25 cellular contexts compared by ENCODE assay signal in genomic region chr4:187598246-187598645, GRCh38.
"Had no signal": no experiment of that assay in that cellular context is flagged by ENCODE, and none has a peak within 500 bp of the region (broad histone marks: within the 10 kb centered on the region; RNA-seq: fewer than 3 reads in every experiment).

No MANE protein-coding gene starts in this region.

- H3K27ac ChIP-seq: adrenal gland, left lung, sigmoid colon, testis, uterus, WERI-Rb-1 had no signal

- H3K4me1 Mint-ChIP-seq: activated CD4-positive, alpha-beta T cell treated with anti-CD3 and anti-CD28 coated beads, Interleukin-2, amount 10 ng/mL, durations not matched to agents 7 days and 5 days; activated CD8-positive, alpha-beta memory T cell treated with anti-CD3 and anti-CD28 coated beads, Interleukin-2, amount 10 ng/mL, durations not matched to agents 7 days and 5 days; immature natural killer cell; natural killer cell; stimulated activated naive B cell treated with anti-CD40 and anti-IgM and Interleukin-4, amounts not matched to agents 10 μg/mL and 1 μg/mL and 100 μg/mL, for 72 hours had no signal

- H3K27me3 ChIP-seq: adrenal gland, left lung, sigmoid colon, testis, uterus had no signal

- H3K4me3 Mint-ChIP-seq: activated CD4-positive, alpha-beta T cell treated with anti-CD3 and anti-CD28 coated beads, Interleukin-2, amount 10 ng/mL, durations not matched to agents 7 days and 5 days; activated CD8-positive, alpha-beta memory T cell treated with anti-CD3 and anti-CD28 coated beads, Interleukin-2, amount 10 ng/mL, durations not matched to agents 7 days and 5 days; activated CD8-positive, alpha-beta T cell treated with anti-CD3 and anti-CD28 coated beads for 36 hours; activated T-helper 1 cell treated with anti-CD3 and anti-CD28 coated beads, Interleukin-12 subunit alpha, Interleukin-12 subunit beta, Interleukin-2, Interleukin-4 antibody, amounts not matched to agents 30 ng/mL and 10 ng/mL and 1 ng/mL, durations not matched to agents 14 hours and 24 hours and 36 hours; immature natural killer cell; natural killer cell; stimulated activated naive B cell treated with anti-CD40 and anti-IgM and Interleukin-4, amounts not matched to agents 10 μg/mL and 1 μg/mL and 100 μg/mL, for 72 hours; T-helper 2 cell treated with Interferon-gamma antibody and Interleukin-4, amounts not matched to agents 5 μg/mL and 100 μg/mL, for 36 hours had no signal

- H3K27ac Mint-ChIP-seq: activated CD4-positive, alpha-beta T cell treated with anti-CD3 and anti-CD28 coated beads, Interleukin-2, amount 10 ng/mL, durations not matched to agents 7 days and 5 days; activated CD8-positive, alpha-beta memory T cell treated with anti-CD3 and anti-CD28 coated beads, Interleukin-2, amount 10 ng/mL, durations not matched to agents 7 days and 5 days; activated CD8-positive, alpha-beta T cell treated with anti-CD3 and anti-CD28 coated beads for 36 hours; activated naive CD4-positive, alpha-beta T cell treated with anti-CD3 and anti-CD28 coated beads, Interleukin-2, amount 50 U/mL, for 72 hours; activated T-helper 1 cell treated with anti-CD3 and anti-CD28 coated beads, Interleukin-12 subunit alpha, Interleukin-12 subunit beta, Interleukin-2, Interleukin-4 antibody, amounts not matched to agents 30 ng/mL and 10 ng/mL and 1 ng/mL, durations not matched to agents 14 hours and 24 hours and 36 hours; immature natural killer cell; natural killer cell; stimulated activated naive B cell treated with anti-CD40 and anti-IgM and Interleukin-4, amounts not matched to agents 10 μg/mL and 1 μg/mL and 100 μg/mL, for 72 hours; T-helper 2 cell treated with Interferon-gamma antibody and Interleukin-4, amounts not matched to agents 5 μg/mL and 100 μg/mL, for 36 hours had no signal

- H3K4me3 ChIP-seq: adrenal gland, left lung, sigmoid colon, testis, uterus had no signal

- H3K36me3 Mint-ChIP-seq: activated CD8-positive, alpha-beta memory T cell treated with anti-CD3 and anti-CD28 coated beads, Interleukin-2, amount 10 ng/mL, durations not matched to agents 7 days and 5 days; activated naive CD4-positive, alpha-beta T cell treated with anti-CD3 and anti-CD28 coated beads, Interleukin-2, amount 50 U/mL, for 72 hours; immature natural killer cell; natural killer cell; stimulated activated naive B cell treated with anti-CD40 and anti-IgM and Interleukin-4, amounts not matched to agents 10 μg/mL and 1 μg/mL and 100 μg/mL, for 72 hours had no signal

- H3K9me3 ChIP-seq: adrenal gland, left lung, sigmoid colon, testis, uterus had no signal

- H3K36me3 ChIP-seq: adrenal gland, left lung, sigmoid colon, uterus, WERI-Rb-1 had no signal

- H3K4me1 ChIP-seq: adrenal gland, sigmoid colon, testis, uterus had no signal

- H3K27me3 Mint-ChIP-seq: activated CD4-positive, alpha-beta T cell treated with anti-CD3 and anti-CD28 coated beads, Interleukin-2, amount 10 ng/mL, durations not matched to agents 7 days and 5 days; activated CD8-positive, alpha-beta memory T cell treated with anti-CD3 and anti-CD28 coated beads, Interleukin-2, amount 10 ng/mL, durations not matched to agents 7 days and 5 days; activated CD8-positive, alpha-beta T cell treated with anti-CD3 and anti-CD28 coated beads for 36 hours; stimulated activated naive B cell treated with anti-CD40 and anti-IgM and Interleukin-4, amounts not matched to agents 10 μg/mL and 1 μg/mL and 100 μg/mL, for 72 hours had no signal

- DNase-seq: activated CD4-positive, alpha-beta T cell treated with anti-CD3 and anti-CD28 coated beads, Interleukin-2, amount 10 ng/mL, durations not matched to agents 7 days and 5 days; activated CD4-positive, CD25-positive, alpha-beta regulatory T cell treated with anti-CD3 and anti-CD28 coated beads, Interleukin-2, amount 50 U/mL, for 72 hours; activated CD8-positive, alpha-beta memory T cell treated with anti-CD3 and anti-CD28 coated beads, Interleukin-2, amount 10 ng/mL, durations not matched to agents 7 days and 5 days; activated CD8-positive, alpha-beta T cell treated with anti-CD3 and anti-CD28 coated beads for 36 hours; activated gamma-delta T cell treated with Interleukin-2 at 50 U/mL for 16 hours; activated T-cell treated with anti-CD3 and anti-CD28 coated beads for 4 hours; adrenal gland; effector memory CD4-positive, alpha-beta T cell; foreskin fibroblast; immature natural killer cell; kidney glomerular epithelial cell; left lung; natural killer cell; retina; sigmoid colon; stimulated activated CD4-positive, alpha-beta T cell treated with anti-CD3 and anti-CD28 coated beads, Interleukin-2, amount 100 ng/mL, for 48 hours; stimulated activated CD8-positive, alpha-beta memory T cell treated with anti-CD3 and anti-CD28 coated beads, Interleukin-4, amount 100 ng/mL, for 48 hours; stimulated activated naive B cell treated with anti-CD40 and anti-IgM and Interleukin-4, amounts not matched to agents 10 μg/mL and 1 μg/mL and 100 μg/mL, for 72 hours; testis; trophoblast cell; uterus; WERI-Rb-1 had no signal

- ATAC-seq: activated CD8-positive, alpha-beta memory T cell treated with anti-CD3 and anti-CD28 coated beads, Interleukin-2, amount 10 ng/mL, durations not matched to agents 7 days and 5 days; activated CD8-positive, alpha-beta T cell treated with anti-CD3 and anti-CD28 coated beads for 36 hours; activated naive CD4-positive, alpha-beta T cell treated with anti-CD3 and anti-CD28 coated beads, Interleukin-2, amount 50 U/mL, for 72 hours; left lung; natural killer cell; stimulated activated naive B cell treated with anti-CD40 and anti-IgM and Interleukin-4, amounts not matched to agents 10 μg/mL and 1 μg/mL and 100 μg/mL, for 72 hours had no signal

- H3K9me3 Mint-ChIP-seq: activated CD4-positive, alpha-beta T cell treated with anti-CD3 and anti-CD28 coated beads, Interleukin-2, amount 10 ng/mL, durations not matched to agents 7 days and 5 days; activated CD8-positive, alpha-beta T cell treated with anti-CD3 and anti-CD28 coated beads for 36 hours had no signal
